Comparison of ENCODE assay signal across 18 cellular contexts in the genomic region with DNA sequence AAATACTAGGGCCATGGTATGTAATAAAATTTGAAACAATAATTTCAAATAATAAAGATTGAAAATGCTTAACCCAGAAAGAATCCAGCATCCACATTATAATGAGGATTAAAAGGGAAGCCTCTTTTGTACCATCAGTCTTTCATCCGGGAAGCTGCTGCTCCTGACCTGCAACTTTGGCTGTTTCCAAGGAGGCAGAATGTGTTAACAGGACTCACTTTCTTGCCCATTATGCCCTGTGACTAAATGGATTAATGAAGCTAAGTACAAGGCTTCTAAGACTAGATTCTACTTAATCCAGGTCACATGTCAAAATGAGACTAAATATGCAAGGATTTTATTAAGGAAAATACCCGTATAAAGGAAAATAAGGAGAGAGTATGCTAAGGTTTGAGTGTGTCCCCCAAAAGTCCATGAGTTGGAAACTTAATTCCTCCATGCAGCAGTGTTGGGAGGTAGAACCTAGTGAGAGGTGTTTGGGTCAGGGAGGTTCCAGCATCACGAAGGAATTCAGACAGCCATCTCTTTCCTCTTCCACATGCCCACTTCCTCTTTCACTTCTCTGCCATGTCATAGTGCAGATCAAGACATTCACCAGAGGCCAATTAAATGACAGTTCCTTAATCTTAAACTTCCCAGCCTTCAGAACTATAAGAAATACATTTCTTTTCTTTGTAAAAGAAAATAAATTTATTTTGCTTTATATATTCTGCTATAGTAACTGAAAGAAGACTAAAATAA. TPM values are rescaled to one million over a fixed set of nuclear protein-coding genes. Genes with fewer than 3 reads are reported as not detected.
A peak's percentile ranks its signal among the peaks of the same experiment; 100 is the strongest.
DNase-seq lines count a peak whose midpoint lies in the region; ATAC-seq, FAIRE-seq and TF ChIP-seq lines count a peak whose summit lies in the region.
"Had no signal": no experiment of that assay in that cellular context is flagged by ENCODE, and none has a peak within 500 bp of the region (broad histone marks: within the 10 kb centered on the region; RNA-seq: fewer than 3 reads in every experiment).

No MANE protein-coding gene starts in this region.

- no peak for FAIRE-seq in HepG2 (lab: Jason Lieb, UNC)
- FAIRE-seq: GM12892 had no signal

- no peak overlapping the region for H3K23ac ChIP-seq in mesenchymal stem cell (ENCODE audit: low read length in 2 of 2)

- H3K9ac ChIP-seq in HepG2 (ENCODE audit: insufficient read depth, low read depth, low read length) (no peak overlapping the region), mesenchymal stem cell (ENCODE audit: low read length) (no peak overlapping the region)

- H3K27me3 ChIP-seq in right lobe of liver (no peaks in the 10 kb centered on the region), HepG2 (ENCODE audit: control insufficient read depth in 1 of 2, insufficient read depth in 2 of 2, low read length in 2 of 2) (no peaks in the 10 kb centered on the region), mesenchymal stem cell (ENCODE audit: control insufficient read depth in 1 of 2, insufficient read depth in 1 of 2, low read length in 2 of 2) (no peaks in the 10 kb centered on the region)

- 59% methylated on average over 3 of the region's 3 CpGs for WGBS in right lobe of liver (ENCODE audit: insufficient coverage, low coverage, low lambda C conversion rate, missing lambda C conversion rate)
- 70% methylated on average over 3 of the region's 3 CpGs for WGBS in HepG2 (ENCODE audit: low lambda C conversion rate)
- WGBS in mesenchymal stem cell: 82% methylated on average over 3 of the region's 3 CpGs

- H2AFZ ChIP-seq in HepG2 (ENCODE audit: low read length) (no peak overlapping the region), mesenchymal stem cell (ENCODE audit: low read depth, low read length) (no peak overlapping the region)

- no peak overlapping the region for H2BK12ac ChIP-seq in mesenchymal stem cell (ENCODE audit: low read length in 2 of 2)

- H3K4ac ChIP-seq in mesenchymal stem cell (ENCODE audit: low read depth in 1 of 2, low read length in 2 of 2): no peak overlapping the region

- BruUV-seq in HepG2 (replicated peaks; lab: Mats Ljungman, UMichigan): no TSS peak

- TF ChIP-seq EP300 in HepG2 (IDR thresholded peaks at IDR 0.05; ENCODE audit: low read depth in 2 of 2, low read length in 2 of 2) (no peak), HepG2 (CRISPR knock-in tag; IDR thresholded peaks at IDR 0.05; ENCODE audit: borderline replicate concordance) (no peak)

- TF ChIP-seq CTCF in right lobe of liver (IDR thresholded peaks at IDR 0.05) (no peak), HepG2 (CRISPR knock-in tag; IDR thresholded peaks at IDR 0.05) (no peak)

- H3K79me1 ChIP-seq in mesenchymal stem cell (replicated peaks; ENCODE audit: low read length, poor library complexity, severe bottlenecking): no peaks in the 10 kb centered on the region

- H4K91ac ChIP-seq in mesenchymal stem cell (ENCODE audit: low read length): no peak overlapping the region

- no peak overlapping the region for H2BK120ac ChIP-seq in mesenchymal stem cell (ENCODE audit: low read depth, low read length)

- intact Hi-C loops in right lobe of liver (cut with DNase I): no loop called here
- intact Hi-C loops in HepG2 (cut with micrococcal nuclease; ENCODE audit: unreplicated experiment): no loop called here
- intact Hi-C loops in left colon (cut with DNase I, micrococcal nuclease): no loop called here

- H4K8ac ChIP-seq in mesenchymal stem cell (ENCODE audit: low read length): no peak overlapping the region

- H3K4me3 ChIP-seq in right lobe of liver (peak overlapping the region in 2 of 3 donors; percentile 3 to 12), HepG2 (replicated peaks in 1 of 3; ENCODE audit: insufficient read depth in 1 of 3, low read depth in 2 of 3, low read length in 3 of 3) (no peak overlapping the region), mesenchymal stem cell (ENCODE audit: insufficient read depth in 1 of 2, low read depth in 1 of 2, low read length in 2 of 2) (no peak overlapping the region)

- DNase-seq in right lobe of liver (no peak), HepG2 (ENCODE audit: low spot score) (no peak), SKM-1 (lab: John Stamatoyannopoulos, UW; ENCODE audit: unreplicated experiment) (peak; percentile 82), left colon (no peak), mesenchymal stem cell (no peak)
- DNase-seq in effector CD4-positive, alpha-beta T cell: no peak
- DNase-seq: amniotic stem cell; NCI-H1092 treated with DMSO at 0.1 percent for 48 hours; occipital lobe; PC-3; stimulated activated naive CD4-positive, alpha-beta T cell had no signal

- no peak overlapping the region for H2AK5ac ChIP-seq in mesenchymal stem cell (ENCODE audit: low read length, severe bottlenecking)

- no peaks in the 10 kb centered on the region for H3K9me3 ChIP-seq in right lobe of liver
- H3K9me3 ChIP-seq in HepG2 (ENCODE audit: low read length): no peaks in the 10 kb centered on the region
- H3K9me3 ChIP-seq in mesenchymal stem cell (ENCODE audit: control insufficient read depth, low read length): no peaks in the 10 kb centered on the region

- peak overlapping the region in 1 of 3 donors; percentile 24 for H3K27ac ChIP-seq in right lobe of liver
- H3K27ac ChIP-seq in HepG2 (ENCODE audit: extremely low read length, insufficient read depth, low read length): no peak overlapping the region
- H3K27ac ChIP-seq in mesenchymal stem cell (ENCODE audit: low read length, poor library complexity, severe bottlenecking): no peak overlapping the region

- H3K36me3 ChIP-seq in right lobe of liver (no peaks in the 10 kb centered on the region), HepG2 (replicated peaks in 1 of 2; ENCODE audit: control insufficient read depth in 1 of 2, insufficient read depth in 2 of 2, low read length in 2 of 2) (no peaks in the 10 kb centered on the region), mesenchymal stem cell (ENCODE audit: control insufficient read depth in 1 of 2, insufficient read depth in 2 of 2, low read depth in 1 of 2, low read length in 2 of 2) (no peaks in the 10 kb centered on the region)

- no peak overlapping the region for H3K18ac ChIP-seq in mesenchymal stem cell (ENCODE audit: low read depth in 1 of 2, low read length in 2 of 2)

- H2BK15ac ChIP-seq in mesenchymal stem cell (ENCODE audit: low read depth, poor library complexity, severe bottlenecking): no peak overlapping the region

- TF ChIP-seq RAD21 in HepG2 (CRISPR knock-in tag; IDR thresholded peaks at IDR 0.05): no peak

- TF ChIP-seq POLR2A in right lobe of liver (IDR thresholded peaks at IDR 0.05) (no peak), HepG2 (IDR thresholded peaks at IDR 0.05; ENCODE audit: insufficient read depth in 1 of 2, low read depth in 2 of 2, low read length in 2 of 2) (no peak)

- H3K4me1 ChIP-seq in right lobe of liver (peaks cover 0 to 20% (median 6%) of the 10 kb centered on the region in 4 donors), HepG2 (ENCODE audit: insufficient read depth, low read length) (no peaks in the 10 kb centered on the region; the same call in 1 of the 2 replicates), mesenchymal stem cell (ENCODE audit: control insufficient read depth, insufficient read depth, low read depth, low read length) (no peaks in the 10 kb centered on the region)

- H3K4me2 ChIP-seq in HepG2 (ENCODE audit: low read depth, low read length) (no peak overlapping the region), mesenchymal stem cell (ENCODE audit: low read length, poor library complexity, severe bottlenecking) (no peak overlapping the region)

- no peak overlapping the region for H3K14ac ChIP-seq in mesenchymal stem cell (ENCODE audit: low read length in 2 of 2)

- H3K79me2 ChIP-seq in HepG2 (ENCODE audit: insufficient read depth, low read length): no peaks in the 10 kb centered on the region

- H4K20me1 ChIP-seq in HepG2 (ENCODE audit: insufficient read depth, low read length): no peaks in the 10 kb centered on the region

- in situ Hi-C loops in HepG2 (cut with HindIII; ENCODE audit: extremely low pct_ligation_motif_present, low pct_unique_long_range_greater_than_20kb): no loop called here

- CTCF ChIA-PET in HepG2 (lab: Yijun Ruan, JAX; ENCODE audit: low intra/inter-chr PET ratio, low total read pairs): no interaction called here

- ATAC-seq in right lobe of liver: peak; percentile 27 to 58 (median 45)
- no peak for ATAC-seq in HepG2
- peak; percentile 48 for ATAC-seq in left colon
- ATAC-seq in GM21390 (IDR thresholded peaks at IDR 0.05; ENCODE audit: unreplicated experiment): no peak
- ATAC-seq in GM19463 (IDR thresholded peaks at IDR 0.05; ENCODE audit: unreplicated experiment): no peak
- ATAC-seq: PC-3 had no signal

- no peak overlapping the region for H2BK5ac ChIP-seq in mesenchymal stem cell (ENCODE audit: low read depth, low read length, poor library complexity, severe bottlenecking)

- POLR2A ChIA-PET in HepG2 (lab: Yijun Ruan, JAX): no interaction called here

RNA-seq across cellular contexts. Expression of a gene that starts 27.7 kb away (rescaled TPM):
- total RNA-seq in right lobe of liver (1 to 10 TPM; 1.0 to 6.8 (median 3.9) TPM), HepG2 (2016; rRNA removed; fragmentation: Illumina TruSeq; extraction: Trizol) (not detected in 2 replicates), left colon (1 to 10 TPM in 1 of 2 donors, under 1 TPM in 1; 0.76 to 1.4 TPM)
- total RNA-seq in HepG2 (2016; cell fraction: cytosol; rRNA removed; fragmentation: Illumina TruSeq; extraction: Trizol; ENCODE audit: low read depth): not detected in 2 replicates
- total RNA-seq in HepG2 (2016; cell fraction: insoluble cytoplasmic fraction; rRNA removed; fragmentation: Illumina TruSeq; extraction: Trizol): not detected in 2 replicates
- not detected in 2 replicates for total RNA-seq in HepG2 (2016; cell fraction: membrane; rRNA removed; fragmentation: Illumina TruSeq; extraction: Trizol)
- not detected in 2 replicates for total RNA-seq in HepG2 (2016; cell fraction: nucleus; rRNA removed; fragmentation: Illumina TruSeq; extraction: Trizol)
- polyA plus RNA-seq in HepG2 (2011; rRNA removed): not detected in 2 replicates
- not detected in 2 replicates for polyA plus RNA-seq in HepG2 (2011; cell fraction: cytosol; rRNA removed)
- not detected in 2 replicates for polyA plus RNA-seq in HepG2 (2011; cell fraction: nucleus; rRNA removed)
- polyA plus RNA-seq in HepG2 (2012): not detected in 2 replicates
- not detected in 2 replicates for polyA plus RNA-seq in HepG2 (2016; cell fraction: cytosol; fragmentation: Illumina TruSeq; extraction: Trizol; ENCODE audit: low read depth)
- polyA plus RNA-seq in HepG2 (2016; cell fraction: insoluble cytoplasmic fraction; fragmentation: Illumina TruSeq; extraction: Trizol; ENCODE audit: low read depth): not detected in 2 replicates
- not detected in 2 replicates for polyA plus RNA-seq in HepG2 (2016; cell fraction: membrane; fragmentation: Illumina TruSeq; extraction: Trizol; ENCODE audit: low read depth)
- not detected in 2 replicates for polyA plus RNA-seq in HepG2 (2016; cell fraction: nucleus; fragmentation: Illumina TruSeq; extraction: Trizol; ENCODE audit: insufficient read depth, low read depth)
- not detected in 2 replicates for polyA minus RNA-seq in HepG2 (2011; rRNA and poly(A)+ RNA removed; ENCODE audit: low replicate concordance)
- polyA minus RNA-seq in HepG2 (2011; cell fraction: cytosol; rRNA and poly(A)+ RNA removed): not detected in 2 replicates
- polyA minus RNA-seq in HepG2 (2011; cell fraction: nucleus; rRNA and poly(A)+ RNA removed): not detected in 2 replicates
- 0.03 TPM for polyA plus RNA-seq in mesenchymal stem cell (2013, experiment 1 of 2)
- polyA plus RNA-seq in mesenchymal stem cell (2013, experiment 2 of 2): 0.04 TPM
- total RNA-seq: activated T-helper 2 cell treated with anti-CD3 and anti-CD28 coated beads, Interferon-gamma antibody, Interleukin-2, Interleukin-4, amounts not matched to agents 10 μg/mL and 5 μg/mL and 100 μg/mL, durations not matched to agents 14 hours and 24 hours and 36 hours; epithelial cell of proximal tubule; H4; HT1080; PC-3 had no signal

RNA-seq across cellular contexts. Expression of a gene that starts 35.5 kb away (rescaled TPM):
- 1 to 10 TPM in 3 of 6 experiments, under 1 TPM in 3; 0.15 to 7.6 (median 2.5) TPM for total RNA-seq in right lobe of liver
- not detected in 2 replicates for total RNA-seq in HepG2 (2016; rRNA removed; fragmentation: Illumina TruSeq; extraction: Trizol)
- not detected in 2 replicates for total RNA-seq in HepG2 (2016; cell fraction: cytosol; rRNA removed; fragmentation: Illumina TruSeq; extraction: Trizol; ENCODE audit: low read depth)
- not detected in 2 replicates for total RNA-seq in HepG2 (2016; cell fraction: insoluble cytoplasmic fraction; rRNA removed; fragmentation: Illumina TruSeq; extraction: Trizol)
- not detected in 2 replicates for total RNA-seq in HepG2 (2016; cell fraction: membrane; rRNA removed; fragmentation: Illumina TruSeq; extraction: Trizol)
- not detected in 2 replicates for total RNA-seq in HepG2 (2016; cell fraction: nucleus; rRNA removed; fragmentation: Illumina TruSeq; extraction: Trizol)
- polyA plus RNA-seq in HepG2 (2011; rRNA removed): not detected in 2 replicates
- not detected in 2 replicates for polyA plus RNA-seq in HepG2 (2011; cell fraction: cytosol; rRNA removed)
- polyA plus RNA-seq in HepG2 (2011; cell fraction: nucleus; rRNA removed): not detected in 2 replicates
- polyA plus RNA-seq in HepG2 (2012): not detected in 2 replicates
- polyA plus RNA-seq in HepG2 (2016; cell fraction: cytosol; fragmentation: Illumina TruSeq; extraction: Trizol; ENCODE audit: low read depth): not detected in 2 replicates
- polyA plus RNA-seq in HepG2 (2016; cell fraction: insoluble cytoplasmic fraction; fragmentation: Illumina TruSeq; extraction: Trizol; ENCODE audit: low read depth): not detected in 2 replicates
- not detected in 2 replicates for polyA plus RNA-seq in HepG2 (2016; cell fraction: membrane; fragmentation: Illumina TruSeq; extraction: Trizol; ENCODE audit: low read depth)
- polyA plus RNA-seq in HepG2 (2016; cell fraction: nucleus; fragmentation: Illumina TruSeq; extraction: Trizol; ENCODE audit: insufficient read depth, low read depth): not detected in 2 replicates
- polyA minus RNA-seq in HepG2 (2011; rRNA and poly(A)+ RNA removed; ENCODE audit: low replicate concordance): not detected in 2 replicates
- not detected in 2 replicates for polyA minus RNA-seq in HepG2 (2011; cell fraction: cytosol; rRNA and poly(A)+ RNA removed)
- not detected in 2 replicates for polyA minus RNA-seq in HepG2 (2011; cell fraction: nucleus; rRNA and poly(A)+ RNA removed)
- total RNA-seq in left colon: under 1 TPM in 1 of 2 donors, not detected in 1; 0.21 TPM
- not detected for polyA plus RNA-seq in mesenchymal stem cell (2013, experiment 1 of 2)
- polyA plus RNA-seq in mesenchymal stem cell (2013, experiment 2 of 2): not detected
- total RNA-seq: activated T-helper 2 cell treated with anti-CD3 and anti-CD28 coated beads, Interferon-gamma antibody, Interleukin-2, Interleukin-4, amounts not matched to agents 10 μg/mL and 5 μg/mL and 100 μg/mL, durations not matched to agents 14 hours and 24 hours and 36 hours; epithelial cell of proximal tubule; H4; HT1080; PC-3 had no signal

Comparison
In these comparisons a context has a peak if more than half of its experiments do, and no peak if none do; other contexts are left out.
1. ATAC-seq: peak in right lobe of liver (4 of 4) and left colon (single experiment); none in HepG2 (single experiment), GM21390 (single experiment) and GM19463 (single experiment).
2. H3K4me3 ChIP-seq: peak in right lobe of liver (2 of 3); none in HepG2 (0 of 3) and mesenchymal stem cell (0 of 2).